Comparison of ENCODE assay signal across 15 cellular contexts in genomic region chr5:78545406-78545805, GRCh38.
"Had no signal": no experiment of that assay in that cellular context is flagged by ENCODE, and none has a peak within 500 bp of the region (broad histone marks: within the 10 kb centered on the region; RNA-seq: fewer than 3 reads in every experiment).

No MANE protein-coding gene starts in this region.

- H3K9me3 Mint-ChIP-seq: activated CD4-positive, alpha-beta T cell treated with anti-CD3 and anti-CD28 coated beads, Interleukin-2, amount 10 ng/mL, durations not matched to agents 24 days and 14 days; memory B cell; naive thymus-derived CD4-positive, alpha-beta T cell had no signal

- H3K36me3 ChIP-seq: pancreas had no signal

- FAIRE-seq: frontal cortex, pancreas had no signal

- H3K36me3 Mint-ChIP-seq: naive thymus-derived CD4-positive, alpha-beta T cell had no signal

- H3K4me3 Mint-ChIP-seq: activated CD4-positive, alpha-beta T cell treated with anti-CD3 and anti-CD28 coated beads, Interleukin-2, amount 10 ng/mL, durations not matched to agents 24 days and 14 days; memory B cell; naive thymus-derived CD4-positive, alpha-beta T cell; stimulated activated naive B cell treated with anti-CD40 and anti-IgM and Interleukin-4, amounts not matched to agents 10 μg/mL and 1 μg/mL and 100 μg/mL, for 72 hours had no signal

- H3K4me1 Mint-ChIP-seq: activated CD4-positive, alpha-beta T cell treated with anti-CD3 and anti-CD28 coated beads, Interleukin-2, amount 10 ng/mL, durations not matched to agents 24 days and 14 days; naive thymus-derived CD4-positive, alpha-beta T cell had no signal

- H3K27me3 ChIP-seq: pancreas had no signal

- H3K27me3 Mint-ChIP-seq: activated CD4-positive, alpha-beta T cell treated with anti-CD3 and anti-CD28 coated beads, Interleukin-2, amount 10 ng/mL, durations not matched to agents 24 days and 14 days; memory B cell; stimulated activated naive B cell treated with anti-CD40 and anti-IgM and Interleukin-4, amounts not matched to agents 10 μg/mL and 1 μg/mL and 100 μg/mL, for 72 hours had no signal

- H3K4me3 ChIP-seq: mucosa of descending colon, pancreas had no signal

- DNase-seq: activated CD4-positive, alpha-beta T cell treated with anti-CD3 and anti-CD28 coated beads, Interleukin-2, amount 10 ng/mL, durations not matched to agents 24 days and 14 days; activated CD8-positive, alpha-beta memory T cell treated with anti-CD3 and anti-CD28 coated beads, Interleukin-2, amount 50 U/mL, for 4 hours; activated effector memory CD4-positive, alpha-beta T cell treated with anti-CD3 and anti-CD28 coated beads, Interleukin-2, amount 50 U/mL, for 16 hours; activated naive CD4-positive, alpha-beta T cell treated with anti-CD3 and anti-CD28 coated beads, Interleukin-2, amount 50 U/mL, for 16 hours; activated T-cell treated with anti-CD3 and anti-CD28 coated beads, Interleukin-2, amount 50 U/mL, for 48 hours; aorta; mucosa of descending colon; naive thymus-derived CD4-positive, alpha-beta T cell; pancreas; stimulated activated naive B cell treated with anti-CD40 and anti-IgM and Interleukin-4, amounts not matched to agents 10 μg/mL and 1 μg/mL and 100 μg/mL, for 72 hours; T1000 had no signal

- ATAC-seq: mucosa of descending colon; naive thymus-derived CD4-positive, alpha-beta T cell; pancreas; sciatic nerve; SK-N-SH treated with all-trans-retinoic acid at 6 μM for 48 hours; stimulated activated naive B cell treated with anti-CD40 and anti-IgM and Interleukin-4, amounts not matched to agents 10 μg/mL and 1 μg/mL and 100 μg/mL, for 72 hours had no signal

- H3K27ac Mint-ChIP-seq: activated CD4-positive, alpha-beta T cell treated with anti-CD3 and anti-CD28 coated beads, Interleukin-2, amount 10 ng/mL, durations not matched to agents 24 days and 14 days; memory B cell; naive thymus-derived CD4-positive, alpha-beta T cell; stimulated activated naive B cell treated with anti-CD40 and anti-IgM and Interleukin-4, amounts not matched to agents 10 μg/mL and 1 μg/mL and 100 μg/mL, for 72 hours had no signal

- H3K9me3 ChIP-seq: mucosa of descending colon, pancreas had no signal

- H3K27ac ChIP-seq: pancreas had no signal
